Comparison of ENCODE assay signal across 8 cellular contexts in genomic region chr13:46639033-46639981, GRCh38.
DNase-seq lines count a peak whose midpoint lies in the region; ATAC-seq and TF ChIP-seq lines count a peak whose summit lies in the region.

No MANE protein-coding gene starts in this region.

- H3K27ac ChIP-seq in left ventricle myocardium inferior (replicated peaks) = peak overlapping the region; percentile 85
- H3K27ac ChIP-seq in effector memory CD4-positive, alpha-beta T cell (ENCODE audit: insufficient read depth, low read length, poor library complexity, severe bottlenecking) = no peak overlapping the region

- CTCF ChIA-PET in GM10248 (lab: Yijun Ruan, JAX) = interaction anchor here (0.8 to 2.4 kb wide), 11 partner anchors 9 to 82 kb away, joined by 3 to 8 read pairs (median 4); no protein-coding TSS in a partner anchor

- H3K36me3 ChIP-seq in left ventricle myocardium inferior = no peaks in the 10 kb centered on the region
- no peaks in the 10 kb centered on the region for H3K36me3 ChIP-seq in effector memory CD4-positive, alpha-beta T cell (ENCODE audit: control insufficient read depth, insufficient read depth, low read length)

- TF ChIP-seq CTCF in GM10248 (IDR thresholded peaks at IDR 0.05; ENCODE audit: control extremely low read depth, extremely low read depth, low read depth, missing control alignments) (no peak), left ventricle myocardium inferior (IDR thresholded peaks at IDR 0.05; ENCODE audit: borderline replicate concordance) (no peak)

- H3K9me3 ChIP-seq in left ventricle myocardium inferior (replicated peaks) = no peaks in the 10 kb centered on the region
- H3K9me3 ChIP-seq in effector memory CD4-positive, alpha-beta T cell (ENCODE audit: control insufficient read depth, low read length) = no peaks in the 10 kb centered on the region

- no peaks in the 10 kb centered on the region for H3K27me3 ChIP-seq in left ventricle myocardium inferior (ENCODE audit: low read depth)
- H3K27me3 ChIP-seq in effector memory CD4-positive, alpha-beta T cell (replicated peaks; ENCODE audit: control insufficient read depth, insufficient read depth, low read length, poor library complexity, severe bottlenecking) = no peaks in the 10 kb centered on the region

- POLR2A ChIA-PET in GM10248 (lab: Yijun Ruan, JAX) = interaction anchor here (1.0 kb wide), 1 partner anchor 86 kb away, joined by 3 read pairs; the partner anchor contains the start of gene LRCH1

- peaks cover 88% of the 10 kb centered on the region for H3K4me1 ChIP-seq in left ventricle myocardium inferior
- H3K4me1 ChIP-seq in effector memory CD4-positive, alpha-beta T cell (ENCODE audit: control insufficient read depth, insufficient read depth, low read length, poor library complexity, severe bottlenecking) = no peaks in the 10 kb centered on the region

- intact Hi-C loops in left ventricle myocardium inferior (cut with micrococcal nuclease) = no loop called here

- peak; percentile 88 for ATAC-seq in GM19463 (IDR thresholded peaks at IDR 0.05; ENCODE audit: unreplicated experiment)
- peak; percentile 90 for ATAC-seq in HG03196 (IDR thresholded peaks at IDR 0.05; ENCODE audit: unreplicated experiment)

- H3K4me3 ChIP-seq in left ventricle myocardium inferior = no peak overlapping the region
- H3K4me3 ChIP-seq in effector memory CD4-positive, alpha-beta T cell (ENCODE audit: insufficient read depth, low read depth, low read length, poor library complexity, severe bottlenecking) = no peak overlapping the region

- DNase-seq in GM10248 (ENCODE audit: extremely low spot score) (peak; percentile 57), left ventricle myocardium inferior (no peak), NCI-H526 treated with DMSO at 0.1 percent for 48 hours (lab: John Stamatoyannopoulos, UW) (no peak), NCI-H146 treated with DMSO at 0.1 percent for 48 hours (lab: John Stamatoyannopoulos, UW; ENCODE audit: unreplicated experiment) (no peak)
- DNase-seq in stimulated activated CD4-positive, alpha-beta T cell treated with anti-CD3 and anti-CD28 coated beads, Interleukin-4, amount 100 ng/mL, for 4 hours = no peak
- no peak for DNase-seq in effector memory CD4-positive, alpha-beta T cell
